23 cellular contexts compared by ENCODE assay signal in genomic region chr2:208982831-208983230, GRCh38.
"Had no signal": no experiment of that assay in that cellular context is flagged by ENCODE, and none has a peak within 500 bp of the region (broad histone marks: within the 10 kb centered on the region; RNA-seq: fewer than 3 reads in every experiment).

No MANE protein-coding gene starts in this region.

- H3K4me1 Mint-ChIP-seq: activated naive CD8-positive, alpha-beta T cell treated with anti-CD3 and anti-CD28 coated beads, Interleukin-2, amount 10 ng/mL, durations not matched to agents 7 days and 5 days; nephron; stimulated activated naive CD8-positive, alpha-beta T cell treated with anti-CD3 and anti-CD28 coated beads, Interleukin-15, amount 100 ng/mL, for 72 hours; T-helper 17 cell had no signal

- H3K27me3 ChIP-seq: neutrophil, ovary, right atrium auricular region, tibial artery, uterus had no signal

- ATAC-seq: activated T-cell treated with anti-CD3 and anti-CD28 coated beads, Interleukin-2, amount 50 U/mL, for 72 hours; psoas muscle; stimulated activated naive CD8-positive, alpha-beta T cell treated with anti-CD3 and anti-CD28 coated beads, Interleukin-15, amount 100 ng/mL, for 72 hours; T-helper 17 cell had no signal

- DNase-seq: activated CD4-positive, alpha-beta memory T cell treated with anti-CD3 and anti-CD28 coated beads for 36 hours; activated CD4-positive, alpha-beta T cell treated with anti-CD3 and anti-CD28 coated beads for 48 hours; activated effector memory CD4-positive, alpha-beta T cell treated with Interleukin-2 at 50 U/mL for 16 hours; activated naive CD4-positive, alpha-beta T cell treated with anti-CD3 and anti-CD28 coated beads for 36 hours; activated naive CD8-positive, alpha-beta T cell treated with anti-CD3 and anti-CD28 coated beads, Interleukin-2, amount 10 ng/mL, durations not matched to agents 7 days and 5 days; activated T-cell treated with anti-CD3 and anti-CD28 coated beads, Interleukin-2, amount 50 U/mL, for 72 hours; amniotic stem cell; cerebellar nuclear complex; cortex of kidney; endodermal cell; foreskin fibroblast; left ventricle myocardium inferior; ovary; psoas muscle; stimulated activated CD4-positive, alpha-beta T cell treated with anti-CD3 and anti-CD28 coated beads, Interleukin-12 subunit alpha, Interleukin-12 subunit beta, amount 100 ng/mL, for 4 hours; stimulated activated CD4-positive, alpha-beta T cell treated with anti-CD3 and anti-CD28 coated beads, Interleukin-1b, Interleukin-23, amount 100 ng/mL, for 48 hours; stimulated activated naive CD8-positive, alpha-beta T cell treated with anti-CD3 and anti-CD28 coated beads, Interleukin-15, amount 100 ng/mL, for 72 hours; T-helper 17 cell; tibial artery; uterus had no signal

- H3K36me3 Mint-ChIP-seq: activated CD4-positive, alpha-beta memory T cell treated with anti-CD3 and anti-CD28 coated beads for 36 hours; activated naive CD8-positive, alpha-beta T cell treated with anti-CD3 and anti-CD28 coated beads, Interleukin-2, amount 10 ng/mL, durations not matched to agents 7 days and 5 days had no signal

- H3K36me3 ChIP-seq: left ventricle myocardium inferior, neutrophil, ovary, right atrium auricular region, tibial artery, uterus had no signal

- H3K27ac Mint-ChIP-seq: activated CD4-positive, alpha-beta memory T cell treated with anti-CD3 and anti-CD28 coated beads for 36 hours; activated naive CD4-positive, alpha-beta T cell treated with anti-CD3 and anti-CD28 coated beads for 36 hours; activated naive CD8-positive, alpha-beta T cell treated with anti-CD3 and anti-CD28 coated beads, Interleukin-2, amount 10 ng/mL, durations not matched to agents 7 days and 5 days; activated T-cell treated with anti-CD3 and anti-CD28 coated beads, Interleukin-2, amount 50 U/mL, for 72 hours; endodermal cell; nephron; stimulated activated naive CD8-positive, alpha-beta T cell treated with anti-CD3 and anti-CD28 coated beads, Interleukin-15, amount 100 ng/mL, for 72 hours; T-helper 17 cell had no signal

- H3K4me3 Mint-ChIP-seq: activated CD4-positive, alpha-beta memory T cell treated with anti-CD3 and anti-CD28 coated beads for 36 hours; activated naive CD4-positive, alpha-beta T cell treated with anti-CD3 and anti-CD28 coated beads for 36 hours; activated naive CD8-positive, alpha-beta T cell treated with anti-CD3 and anti-CD28 coated beads, Interleukin-2, amount 10 ng/mL, durations not matched to agents 7 days and 5 days; activated T-cell treated with anti-CD3 and anti-CD28 coated beads, Interleukin-2, amount 50 U/mL, for 72 hours; endodermal cell; nephron; stimulated activated naive CD8-positive, alpha-beta T cell treated with anti-CD3 and anti-CD28 coated beads, Interleukin-15, amount 100 ng/mL, for 72 hours; T-helper 17 cell had no signal

- H3K4me3 ChIP-seq: left ventricle myocardium inferior, ovary, psoas muscle, right atrium auricular region, tibial artery, uterus had no signal

- H3K27me3 Mint-ChIP-seq: activated CD4-positive, alpha-beta memory T cell treated with anti-CD3 and anti-CD28 coated beads for 36 hours; activated naive CD8-positive, alpha-beta T cell treated with anti-CD3 and anti-CD28 coated beads, Interleukin-2, amount 10 ng/mL, durations not matched to agents 7 days and 5 days; stimulated activated naive CD8-positive, alpha-beta T cell treated with anti-CD3 and anti-CD28 coated beads, Interleukin-15, amount 100 ng/mL, for 72 hours; T-helper 17 cell had no signal

- H3K9me3 ChIP-seq: neutrophil, ovary, psoas muscle, right atrium auricular region, tibial artery, uterus had no signal

- H3K27ac ChIP-seq: left ventricle myocardium inferior, neutrophil, ovary, psoas muscle, right atrium auricular region, tibial artery, uterus had no signal

- H3K9me3 Mint-ChIP-seq: endodermal cell had no signal

- H3K4me1 ChIP-seq: left ventricle myocardium inferior, psoas muscle, right atrium auricular region, tibial artery, uterus had no signal
